Comparison of ENCODE assay signal across 16 cellular contexts in genomic region chr3:144341461-144341860, GRCh38.
DNase-seq lines count a peak whose midpoint lies in the region; ATAC-seq and TF ChIP-seq lines count a peak whose summit lies in the region.
"Had no signal": no experiment of that assay in that cellular context is flagged by ENCODE, and none has a peak within 500 bp of the region (broad histone marks: within the 10 kb centered on the region; RNA-seq: fewer than 3 reads in every experiment).

No MANE protein-coding gene starts in this region.

- no peak overlapping the region for H3K4me3 ChIP-seq in DND-41 (ENCODE audit: low read depth in 1 of 2, low read length in 2 of 2)
- no peak overlapping the region for H3K4me3 ChIP-seq in neuronal stem cell (ENCODE audit: low read length in 2 of 2)
- no peak overlapping the region for H3K4me3 ChIP-seq in WERI-Rb-1 (ENCODE audit: low read depth, low read length)

- no peak overlapping the region for H2BK20ac ChIP-seq in H9 (ENCODE audit: low read depth, low read length, poor library complexity, severe bottlenecking)

- no peak overlapping the region for H3K56ac ChIP-seq in H9 (ENCODE audit: insufficient read length, low read depth, low read length)

- TF ChIP-seq POLR2A in erythroblast (IDR thresholded peaks at IDR 0.05; ENCODE audit: low read length), result no peak

- H3K18ac ChIP-seq in H9 (ENCODE audit: insufficient read length, low read depth, low read length) (no peak overlapping the region), neuronal stem cell (ENCODE audit: low read length) (no peak overlapping the region)

- H3K4ac ChIP-seq in H9 (ENCODE audit: low read depth, low read length), result no peak overlapping the region
- no peak overlapping the region for H3K4ac ChIP-seq in neuronal stem cell (ENCODE audit: low read length)

- no peak overlapping the region for H3T11ph ChIP-seq in H9 (ENCODE audit: low read length)

- DNase-seq in DND-41 (peak; percentile 41), H9 (no peak), glutamatergic neuron (no peak), neuronal stem cell (ENCODE audit: low spot score) (no peak), WERI-Rb-1 (no peak), Calu3 (no peak), erythroblast (lab: John Stamatoyannopoulos, UW) (no peak)
- DNase-seq: COR-L47, MV-4-11, NCI-H187 treated with DMSO at 0.1 percent for 48 hours, NCI-H446 treated with DMSO at 0.1 percent for 48 hours, NCI-H748 treated with DMSO at 0.1 percent for 48 hours, PC-3 had no signal

- H3K23me2 ChIP-seq in H9 (ENCODE audit: insufficient read length, low read depth, low read length, poor library complexity, severe bottlenecking), result no peaks in the 10 kb centered on the region

- H2BK5ac ChIP-seq in H9 (ENCODE audit: insufficient read length, low read length), result no peak overlapping the region
- no peak overlapping the region for H2BK5ac ChIP-seq in neuronal stem cell (ENCODE audit: low read length)

- peak overlapping the region in 2 of 3 experiments; percentile 37 to 62; a peak in 2 of 7 replicates for H3K27ac Mint-ChIP-seq in H9
- peak overlapping the region; percentile 62 for H3K27ac Mint-ChIP-seq in glutamatergic neuron (ENCODE audit: unreplicated experiment)
- H3K27ac Mint-ChIP-seq in Calu3 (ENCODE audit: unreplicated experiment), result no peak overlapping the region

- H3K4me2 ChIP-seq in DND-41 (ENCODE audit: insufficient read depth, low read length) (no peak overlapping the region), H9 (ENCODE audit: insufficient read depth, insufficient read length, low read length) (no peak overlapping the region), neuronal stem cell (ENCODE audit: insufficient read depth, low read length, poor library complexity, severe bottlenecking) (no peak overlapping the region)

- H3K14ac ChIP-seq in H9 (ENCODE audit: insufficient read depth, low read length) (no peak overlapping the region), neuronal stem cell (ENCODE audit: low read length) (no peak overlapping the region)

- ATAC-seq in DND-41 (ENCODE audit: insufficient read depth, low read depth), result peak; percentile 61
- ATAC-seq in GM21390 (IDR thresholded peaks at IDR 0.05; ENCODE audit: unreplicated experiment), result no peak
- ATAC-seq: HCT116, PC-3 had no signal

- no peaks in the 10 kb centered on the region for H3K79me2 ChIP-seq in DND-41 (ENCODE audit: insufficient read depth, low read length)
- H3K79me2 ChIP-seq in H9 (ENCODE audit: insufficient read depth, low read length), result no peaks in the 10 kb centered on the region

- no peak overlapping the region for H2BK15ac ChIP-seq in H9 (ENCODE audit: low read depth, low read length)
- no peak overlapping the region for H2BK15ac ChIP-seq in neuronal stem cell (ENCODE audit: low read length)

- CTCF ChIA-PET in Calu3 (lab: Charles Lee), result no interaction called here

- no peak overlapping the region for H4K5ac ChIP-seq in H9 (ENCODE audit: insufficient read length, low read depth, low read length)

- H4K8ac ChIP-seq in H9 (replicated peaks; ENCODE audit: insufficient read length, low read depth, low read length) (no peak overlapping the region), neuronal stem cell (ENCODE audit: low read depth, low read length) (no peak overlapping the region)

- no peaks in the 10 kb centered on the region; a peak in 1 of 7 replicates for H3K36me3 Mint-ChIP-seq in H9 (ENCODE audit: insufficient read depth in 1 of 3, low read depth in 3 of 3)
- no peaks in the 10 kb centered on the region for H3K36me3 Mint-ChIP-seq in glutamatergic neuron (ENCODE audit: unreplicated experiment)
- no peaks in the 10 kb centered on the region for H3K36me3 Mint-ChIP-seq in Calu3 (ENCODE audit: insufficient read depth, unreplicated experiment)

- no peak overlapping the region for H2AK5ac ChIP-seq in H9 (ENCODE audit: insufficient read length, low read length)
- no peak overlapping the region for H2AK5ac ChIP-seq in neuronal stem cell (ENCODE audit: low read depth, low read length)

- H2AFZ ChIP-seq in DND-41 (ENCODE audit: low read depth, low read length) (peak overlapping the region; percentile 54; the same call in 1 of the 2 replicates), H9 (ENCODE audit: low read length) (no peak overlapping the region), neuronal stem cell (ENCODE audit: low read length) (peak overlapping the region; percentile 69)

- H3K27me3 Mint-ChIP-seq in H9 (ENCODE audit: low read depth) (no peaks in the 10 kb centered on the region), glutamatergic neuron (ENCODE audit: unreplicated experiment) (no peaks in the 10 kb centered on the region), Calu3 (ENCODE audit: unreplicated experiment) (no peaks in the 10 kb centered on the region)

- H4K91ac ChIP-seq in H9 (ENCODE audit: insufficient read length, low read depth, low read length) (no peak overlapping the region), neuronal stem cell (ENCODE audit: low read depth, low read length, poor library complexity) (no peak overlapping the region)

- no peaks in the 10 kb centered on the region for H3K9me3 ChIP-seq in DND-41 (ENCODE audit: insufficient read depth, low read length, severe bottlenecking)
- no peaks in the 10 kb centered on the region for H3K9me3 ChIP-seq in H9 (ENCODE audit: control insufficient read depth, low read depth, low read length)
- H3K9me3 ChIP-seq in neuronal stem cell (replicated peaks in 1 of 2; ENCODE audit: control insufficient read depth in 2 of 2, insufficient read depth in 1 of 2, low read depth in 1 of 2, low read length in 2 of 2), result no peaks in the 10 kb centered on the region
- no peaks in the 10 kb centered on the region for H3K9me3 ChIP-seq in WERI-Rb-1 (ENCODE audit: severe bottlenecking)

- no peaks in the 10 kb centered on the region for H3K79me1 ChIP-seq in H9 (ENCODE audit: insufficient read depth, low read depth, low read length, poor library complexity, severe bottlenecking)
- H3K79me1 ChIP-seq in neuronal stem cell (ENCODE audit: low read depth, low read length), result no peaks in the 10 kb centered on the region

- H3K4me1 ChIP-seq in DND-41 (ENCODE audit: insufficient read depth, low read length) (peaks cover 36% of the 10 kb centered on the region), H9 (ENCODE audit: insufficient read depth, low read length) (peaks cover 2% of the 10 kb centered on the region; the same call in 1 of the 2 replicates), neuronal stem cell (ENCODE audit: control insufficient read depth in 2 of 2, insufficient read depth in 1 of 2, low read depth in 1 of 2, low read length in 2 of 2) (peaks cover 0 to 3% of the 10 kb centered on the region in 2 donors)

- intact Hi-C loops in Calu3 (cut with micrococcal nuclease; ENCODE audit: unreplicated experiment), result no loop called here

- peaks cover 3% of the 10 kb centered on the region for H3K27me3 ChIP-seq in DND-41 (ENCODE audit: insufficient read depth, low read length, poor library complexity)
- no peaks in the 10 kb centered on the region for H3K27me3 ChIP-seq in H9 (ENCODE audit: insufficient read depth, low read length)
- H3K27me3 ChIP-seq in neuronal stem cell (ENCODE audit: control insufficient read depth in 3 of 3, insufficient read depth in 3 of 3, low read depth in 1 of 3, low read length in 3 of 3), result no peaks in the 10 kb centered on the region
- no peaks in the 10 kb centered on the region for H3K27me3 ChIP-seq in WERI-Rb-1 (ENCODE audit: insufficient read depth, low read depth, severe bottlenecking)

- no peak overlapping the region for H2BK12ac ChIP-seq in H9 (ENCODE audit: insufficient read length, low read depth, low read length)
- no peak overlapping the region for H2BK12ac ChIP-seq in neuronal stem cell (ENCODE audit: low read length)

- H3K4me3 Mint-ChIP-seq in H9 (no peak overlapping the region), glutamatergic neuron (ENCODE audit: unreplicated experiment) (no peak overlapping the region), Calu3 (ENCODE audit: low read depth, unreplicated experiment) (no peak overlapping the region)

- H2BK120ac ChIP-seq in H9 (ENCODE audit: low read depth, low read length, poor library complexity, severe bottlenecking) (no peak overlapping the region), neuronal stem cell (ENCODE audit: low read depth, low read length) (no peak overlapping the region)

- TF ChIP-seq CTCF in DND-41 (IDR thresholded peaks at IDR 0.05; ENCODE audit: borderline replicate concordance, extremely low read depth, low read length, poor library complexity, severe bottlenecking) (no peak), H9 (conservative IDR thresholded peaks at IDR 0.05) (no peak), glutamatergic neuron (IDR thresholded peaks at IDR 0.05; ENCODE audit: partially characterized antibody, unreplicated experiment) (no peak), WERI-Rb-1 (IDR thresholded peaks at IDR 0.05; ENCODE audit: low read depth, low read length) (no peak), Calu3 (IDR thresholded peaks at IDR 0.05; ENCODE audit: unreplicated experiment) (no peak)

- no peak overlapping the region for H3K23ac ChIP-seq in H9 (ENCODE audit: insufficient read length, low read depth, low read length)
- no peak overlapping the region for H3K23ac ChIP-seq in neuronal stem cell (ENCODE audit: low read depth, low read length, poor library complexity)

- H3K36me3 ChIP-seq in DND-41 (ENCODE audit: insufficient read depth, low read length) (no peaks in the 10 kb centered on the region), neuronal stem cell (replicated peaks in 1 of 2; ENCODE audit: control insufficient read depth in 2 of 2, insufficient read depth in 2 of 2, low read length in 2 of 2) (no peaks in the 10 kb centered on the region), WERI-Rb-1 (no peaks in the 10 kb centered on the region)

- H3K27ac ChIP-seq in DND-41 (ENCODE audit: low read length) (peak overlapping the region; percentile 24; the same call in 1 of the 2 replicates), H9 (ENCODE audit: insufficient read length, low read depth, low read length) (no peak overlapping the region), neuronal stem cell (replicated peaks; ENCODE audit: low read length) (no peak overlapping the region), WERI-Rb-1 (no peak overlapping the region)
- H3K27ac ChIP-seq: HL-60 had no signal

- no peaks in the 10 kb centered on the region for H4K20me1 ChIP-seq in DND-41 (ENCODE audit: insufficient read depth, low read length)
- H4K20me1 ChIP-seq in H9 (ENCODE audit: control insufficient read depth, insufficient read depth, insufficient read length), result no peaks in the 10 kb centered on the region

- no peak overlapping the region for H3K9ac ChIP-seq in DND-41 (ENCODE audit: low read depth, low read length)
- H3K9ac ChIP-seq in H9 (ENCODE audit: extremely low read depth, insufficient read length, low read length), result no peak overlapping the region
- H3K9ac ChIP-seq in neuronal stem cell (ENCODE audit: low read depth, low read length, poor library complexity), result no peak overlapping the region

- no peaks in the 10 kb centered on the region for H3K9me3 Mint-ChIP-seq in H9
- no peaks in the 10 kb centered on the region for H3K9me3 Mint-ChIP-seq in glutamatergic neuron (ENCODE audit: unreplicated experiment)
- H3K9me3 Mint-ChIP-seq in Calu3 (ENCODE audit: low read depth, unreplicated experiment), result peaks cover 2% of the 10 kb centered on the region

- H3K4me1 Mint-ChIP-seq in H9, result peaks cover 13% of the 10 kb centered on the region in 2 experiments
- H3K4me1 Mint-ChIP-seq in glutamatergic neuron (ENCODE audit: low read depth, unreplicated experiment), result peaks cover 14% of the 10 kb centered on the region
- peaks cover 20% of the 10 kb centered on the region for H3K4me1 Mint-ChIP-seq in Calu3 (ENCODE audit: low read depth, unreplicated experiment)

- no CpG with 5 or more reads among the region's 4 CpGs for WGBS in H9 (ENCODE audit: extremely low coverage, insufficient read length, low lambda C conversion rate)
- WGBS in neuronal stem cell (ENCODE audit: extremely low coverage in 2 of 2, insufficient read length in 2 of 2, insufficient replicate concordance in 1 of 2), 2 donors, result no CpG with 5 or more reads among the region's 4 CpGs

- no TSS peak for BruUV-seq in Calu3 (replicated peaks; lab: Mats Ljungman, UMichigan)
